Comparison of ENCODE assay signal across 15 cellular contexts in the genomic region with DNA sequence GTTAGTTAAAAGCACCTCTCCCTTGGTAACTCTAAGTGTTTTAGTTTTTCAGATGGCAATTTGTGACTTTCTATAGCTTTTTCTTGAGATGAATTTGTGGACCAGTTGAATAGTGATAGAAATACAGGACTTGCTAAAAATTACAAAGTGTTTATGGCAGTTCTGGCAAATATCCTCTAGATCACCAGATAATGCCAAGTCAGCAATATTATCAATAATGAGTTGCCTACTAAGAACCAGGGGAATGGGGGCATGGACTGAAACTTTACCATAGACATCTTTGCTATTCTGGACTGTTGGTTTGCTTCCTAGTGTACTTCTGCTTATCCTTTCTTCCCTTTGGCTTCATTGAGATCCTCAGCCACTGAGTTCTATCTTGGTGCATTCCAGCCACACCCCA.
DNase-seq lines count a peak whose midpoint lies in the region; ATAC-seq and TF ChIP-seq lines count a peak whose summit lies in the region.
"Had no signal": no experiment of that assay in that cellular context is flagged by ENCODE, and none has a peak within 500 bp of the region (broad histone marks: within the 10 kb centered on the region; RNA-seq: fewer than 3 reads in every experiment).

No MANE protein-coding gene starts in this region.

- no peak overlapping the region for H3K4me3 ChIP-seq in colonic mucosa
- H3K4me3 ChIP-seq: BLaER1, GM12878, GM23338 had no signal

- intact Hi-C loops in colonic mucosa (cut with DNase I) = no loop called here
- intact Hi-C loops in activated CD4-positive, alpha-beta memory T cell treated with anti-CD3 and anti-CD28 coated beads for 36 hours (cut with micrococcal nuclease) = no loop called here

- POLR2A ChIA-PET in activated CD4-positive, alpha-beta memory T cell treated with anti-CD3 and anti-CD28 coated beads for 36 hours (lab: Charles Lee) = no interaction called here

- H3K9ac ChIP-seq in colonic mucosa (ENCODE audit: low read depth in 2 of 2, low read length in 2 of 2) = no peak overlapping the region
- H3K9ac ChIP-seq: BLaER1 had no signal

- no peak for TF ChIP-seq CTCF in colonic mucosa (IDR thresholded peaks at IDR 0.05)

- H3K9me3 Mint-ChIP-seq in activated CD4-positive, alpha-beta memory T cell treated with anti-CD3 and anti-CD28 coated beads for 36 hours = peaks cover 4% of the 10 kb centered on the region

- in situ Hi-C loops in G401 (cut with HindIII; ENCODE audit: low sequenced_read_pairs) = no loop called here

- no peaks in the 10 kb centered on the region for H3K9me3 ChIP-seq in colonic mucosa

- H3K36me3 ChIP-seq in colonic mucosa = no peaks in the 10 kb centered on the region
- H3K36me3 ChIP-seq: BLaER1 had no signal

- H3K27me3 ChIP-seq in colonic mucosa = no peaks in the 10 kb centered on the region
- H3K27me3 ChIP-seq: BLaER1 had no signal

- H3K27ac ChIP-seq in colonic mucosa = no peak overlapping the region
- H3K27ac ChIP-seq: BLaER1 had no signal

- no peaks in the 10 kb centered on the region for H3K4me1 ChIP-seq in colonic mucosa

- CTCF ChIA-PET in activated CD4-positive, alpha-beta memory T cell treated with anti-CD3 and anti-CD28 coated beads for 36 hours (lab: Charles Lee) = no interaction called here

- no peak overlapping the region for H3K4me3 Mint-ChIP-seq in activated CD4-positive, alpha-beta memory T cell treated with anti-CD3 and anti-CD28 coated beads for 36 hours
- H3K4me3 Mint-ChIP-seq: CD14-positive monocyte; CD4-positive, alpha-beta memory T cell; GM23338; H9 had no signal

- no peaks in the 10 kb centered on the region for H3K4me1 Mint-ChIP-seq in activated CD4-positive, alpha-beta memory T cell treated with anti-CD3 and anti-CD28 coated beads for 36 hours (ENCODE audit: low read depth)
- H3K4me1 Mint-ChIP-seq: CD14-positive monocyte; CD4-positive, alpha-beta memory T cell; GM23338 had no signal

- H3K36me3 Mint-ChIP-seq in activated CD4-positive, alpha-beta memory T cell treated with anti-CD3 and anti-CD28 coated beads for 36 hours = no peaks in the 10 kb centered on the region
- H3K36me3 Mint-ChIP-seq: CD14-positive monocyte; CD4-positive, alpha-beta memory T cell had no signal

- ATAC-seq in GM21390 (IDR thresholded peaks at IDR 0.05; ENCODE audit: unreplicated experiment) = no peak
- ATAC-seq: GM12878, GM23338 had no signal

- H3K27ac Mint-ChIP-seq in activated CD4-positive, alpha-beta memory T cell treated with anti-CD3 and anti-CD28 coated beads for 36 hours = no peak overlapping the region
- H3K27ac Mint-ChIP-seq: CD14-positive monocyte; CD4-positive, alpha-beta memory T cell; GM23338; H9 had no signal

- DNase-seq in G401 (ENCODE audit: low spot score) (peak; percentile 2), NCI-H226 (peak; percentile 24), iPS-NIHi7 (ENCODE audit: extremely low spot score) (peak; percentile 0), colonic mucosa (no peak), DMS 273 (lab: John Stamatoyannopoulos, UW; ENCODE audit: unreplicated experiment) (no peak)
- no peak for DNase-seq in activated CD4-positive, alpha-beta memory T cell treated with anti-CD3 and anti-CD28 coated beads for 36 hours
- DNase-seq: AML-193; CD4-positive, alpha-beta memory T cell; DMS79 treated with DMSO at 0.1 percent for 48 hours; H9 had no signal

- H3K27me3 Mint-ChIP-seq in activated CD4-positive, alpha-beta memory T cell treated with anti-CD3 and anti-CD28 coated beads for 36 hours = no peaks in the 10 kb centered on the region
- H3K27me3 Mint-ChIP-seq: CD4-positive, alpha-beta memory T cell had no signal

Comparison
In these comparisons a context has a peak if more than half of its experiments do, and no peak if none do; other contexts are left out.
1. DNase-seq: peak in G401 (single experiment), NCI-H226 (single experiment) and iPS-NIHi7 (single experiment); none in colonic mucosa (single experiment), activated CD4-positive, alpha-beta memory T cell treated with anti-CD3 and anti-CD28 coated beads for 36 hours (single experiment) and DMS 273 (single experiment).